17 cellular contexts compared by ENCODE assay signal in the genomic region with DNA sequence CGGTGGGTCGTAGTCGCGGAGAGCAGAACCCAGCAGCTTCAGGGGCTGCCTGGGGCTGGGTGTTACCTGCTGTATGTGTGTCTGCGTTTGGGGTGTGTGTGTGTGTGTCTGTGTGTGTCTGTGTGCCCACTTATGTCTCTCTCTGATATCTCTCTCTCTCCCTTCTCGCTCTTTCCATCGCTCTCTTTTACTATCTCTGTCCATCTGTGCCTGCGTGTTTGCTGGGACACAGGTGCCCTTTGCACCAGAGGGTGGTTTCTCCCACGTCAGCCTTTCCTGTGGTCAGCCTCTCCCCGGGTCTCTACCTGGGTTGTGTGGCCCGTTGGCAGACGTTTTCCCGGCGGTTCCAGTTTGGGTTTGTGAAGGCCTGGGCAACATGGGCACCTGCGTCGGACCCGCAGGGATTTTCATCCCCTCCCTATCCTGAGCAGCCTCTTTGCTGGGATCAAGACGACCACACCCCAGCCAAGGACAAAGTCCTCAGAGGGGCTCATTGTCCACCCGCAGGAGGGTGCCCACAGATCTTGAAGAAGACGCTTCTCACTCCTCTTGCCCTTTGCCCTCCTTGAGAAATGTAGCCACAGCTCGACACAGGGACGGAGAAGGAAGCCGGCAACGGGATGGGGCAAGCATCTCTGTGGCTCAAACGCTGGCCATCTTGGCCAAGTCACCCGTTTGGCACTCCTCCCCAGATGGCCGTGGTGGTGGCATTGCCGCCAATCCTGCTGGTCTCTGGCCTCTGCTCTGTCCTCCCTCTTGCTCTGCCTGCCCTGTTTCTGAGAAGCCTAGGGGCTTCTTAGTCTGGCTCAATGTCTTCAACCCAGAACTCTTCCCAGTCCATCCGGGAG. TPM values are rescaled to one million over a fixed set of nuclear protein-coding genes. Genes with fewer than 3 reads are reported as not detected.
A peak's percentile ranks its signal among the peaks of the same experiment; 100 is the strongest.
DNase-seq lines count a peak whose midpoint lies in the region; ATAC-seq and TF ChIP-seq lines count a peak whose summit lies in the region.
"Had no signal": no experiment of that assay in that cellular context is flagged by ENCODE, and none has a peak within 500 bp of the region (broad histone marks: within the 10 kb centered on the region; RNA-seq: fewer than 3 reads in every experiment).

No MANE protein-coding gene starts in this region.

- DNase-seq in activated naive CD8-positive, alpha-beta T cell treated with anti-CD3 and anti-CD28 coated beads, Interleukin-2, amount 10 ng/mL, durations not matched to agents 7 days and 5 days = no peak
- no peak for DNase-seq in activated naive CD8-positive, alpha-beta T cell treated with anti-CD3 and anti-CD28 coated beads, Interleukin-2, amount 50 U/mL, for 24 hours
- DNase-seq in nephron progenitor cell = no peak
- no peak for DNase-seq in upper lobe of left lung
- DNase-seq in immature natural killer cell = no peak
- no peak for DNase-seq in AML-193 (lab: John Stamatoyannopoulos, UW)
- DNase-seq in activated CD4-positive, alpha-beta T cell treated with anti-CD3 and anti-CD28 coated beads for 48 hours = no peak
- DNase-seq: activated CD4-positive, alpha-beta T cell treated with anti-CD3 and anti-CD28 coated beads for 1 hour; activated naive CD4-positive, alpha-beta T cell treated with anti-CD3 and anti-CD28 coated beads, Interleukin-2, amount 10 ng/mL, durations not matched to agents 7 days and 5 days; CD8-positive, alpha-beta T cell; gastrocnemius medialis; SIG-M5; stimulated activated CD4-positive, alpha-beta T cell treated with anti-CD3 and anti-CD28 coated beads, Interleukin-15, amount 100 ng/mL, for 24 hours; T-helper 9 cell had no signal

- H3K4me3 ChIP-seq in ectodermal cell (ENCODE audit: insufficient read depth, low read depth, low read length) (peak overlapping the region; percentile 43), upper lobe of left lung (peak overlapping the region in 3 of 4 donors; percentile 41 to 53 (median 48))
- H3K4me3 ChIP-seq: A549 had no signal

- peak overlapping the region; percentile 8 for H3K27ac Mint-ChIP-seq in activated naive CD8-positive, alpha-beta T cell treated with anti-CD3 and anti-CD28 coated beads, Interleukin-2, amount 10 ng/mL, durations not matched to agents 7 days and 5 days
- no peak overlapping the region for H3K27ac Mint-ChIP-seq in activated naive CD8-positive, alpha-beta T cell treated with anti-CD3 and anti-CD28 coated beads, Interleukin-2, amount 50 U/mL, for 24 hours
- H3K27ac Mint-ChIP-seq in nephron progenitor cell (peak overlapping the region; percentile 25), immature natural killer cell (no peak overlapping the region)
- H3K27ac Mint-ChIP-seq: activated naive CD4-positive, alpha-beta T cell treated with anti-CD3 and anti-CD28 coated beads, Interleukin-2, amount 10 ng/mL, durations not matched to agents 7 days and 5 days; CD8-positive, alpha-beta T cell had no signal

- TF ChIP-seq CTCF in nephron progenitor cell (IDR thresholded peaks at IDR 0.05) = no peak
- no peak for TF ChIP-seq CTCF in upper lobe of left lung (IDR thresholded peaks at IDR 0.05)

- no peak overlapping the region for H3K4me3 Mint-ChIP-seq in activated naive CD8-positive, alpha-beta T cell treated with anti-CD3 and anti-CD28 coated beads, Interleukin-2, amount 10 ng/mL, durations not matched to agents 7 days and 5 days
- H3K4me3 Mint-ChIP-seq in activated naive CD8-positive, alpha-beta T cell treated with anti-CD3 and anti-CD28 coated beads, Interleukin-2, amount 50 U/mL, for 24 hours = no peak overlapping the region
- H3K4me3 Mint-ChIP-seq in nephron progenitor cell (peak overlapping the region; percentile 89), immature natural killer cell (peak overlapping the region in 2 of 5 donors; percentile 23 to 52)
- H3K4me3 Mint-ChIP-seq: activated naive CD4-positive, alpha-beta T cell treated with anti-CD3 and anti-CD28 coated beads, Interleukin-2, amount 10 ng/mL, durations not matched to agents 7 days and 5 days; CD8-positive, alpha-beta T cell had no signal

- H3K4me1 ChIP-seq in ectodermal cell (ENCODE audit: control insufficient read depth, insufficient read depth, low read length) = no peaks in the 10 kb centered on the region
- peaks cover 0 to 3% (median 0%) of the 10 kb centered on the region in 4 donors for H3K4me1 ChIP-seq in upper lobe of left lung
- H3K4me1 ChIP-seq: A549, gastrocnemius medialis had no signal

- H3K9me3 ChIP-seq in ectodermal cell (ENCODE audit: control insufficient read depth, low read length) (no peaks in the 10 kb centered on the region), upper lobe of left lung (peaks cover 0 to 35% (median 15%) of the 10 kb centered on the region in 4 donors)
- H3K9me3 ChIP-seq: gastrocnemius medialis had no signal

- H3K4me1 Mint-ChIP-seq in activated naive CD8-positive, alpha-beta T cell treated with anti-CD3 and anti-CD28 coated beads, Interleukin-2, amount 10 ng/mL, durations not matched to agents 7 days and 5 days = no peaks in the 10 kb centered on the region
- no peaks in the 10 kb centered on the region for H3K4me1 Mint-ChIP-seq in activated naive CD8-positive, alpha-beta T cell treated with anti-CD3 and anti-CD28 coated beads, Interleukin-2, amount 50 U/mL, for 24 hours
- H3K4me1 Mint-ChIP-seq in nephron progenitor cell = peaks cover 9% of the 10 kb centered on the region
- H3K4me1 Mint-ChIP-seq in immature natural killer cell = peaks cover 0 to 1% of the 10 kb centered on the region in 2 donors
- H3K4me1 Mint-ChIP-seq: activated naive CD4-positive, alpha-beta T cell treated with anti-CD3 and anti-CD28 coated beads, Interleukin-2, amount 10 ng/mL, durations not matched to agents 7 days and 5 days had no signal

- H3K27ac ChIP-seq in ectodermal cell (ENCODE audit: insufficient read depth, low read depth, low read length, poor library complexity, severe bottlenecking) (no peak overlapping the region), upper lobe of left lung (no peak overlapping the region)
- H3K27ac ChIP-seq: A549, GM23248 had no signal

- H3K9me3 Mint-ChIP-seq in activated naive CD8-positive, alpha-beta T cell treated with anti-CD3 and anti-CD28 coated beads, Interleukin-2, amount 10 ng/mL, durations not matched to agents 7 days and 5 days = peaks cover 17% of the 10 kb centered on the region
- peaks cover 27% of the 10 kb centered on the region for H3K9me3 Mint-ChIP-seq in activated naive CD8-positive, alpha-beta T cell treated with anti-CD3 and anti-CD28 coated beads, Interleukin-2, amount 50 U/mL, for 24 hours
- peaks cover 58% of the 10 kb centered on the region for H3K9me3 Mint-ChIP-seq in nephron progenitor cell
- peaks cover 7 to 45% (median 24%) of the 10 kb centered on the region in 6 donors for H3K9me3 Mint-ChIP-seq in immature natural killer cell

- H3K36me3 ChIP-seq in ectodermal cell (ENCODE audit: control insufficient read depth, insufficient read depth, low read length) = peaks cover 4% of the 10 kb centered on the region
- H3K36me3 ChIP-seq in upper lobe of left lung = no peaks in the 10 kb centered on the region
- H3K36me3 ChIP-seq: gastrocnemius medialis had no signal

- no peak for TF ChIP-seq POLR2A in upper lobe of left lung (IDR thresholded peaks at IDR 0.05)

- WGBS in ectodermal cell, 2 experiments = 89 to 92% methylated on average over 29 of the region's 29 CpGs
- WGBS in upper lobe of left lung, 2 donors = 90 to 92% methylated on average over 26 to 29 of the region's 29 CpGs

- ATAC-seq in activated naive CD8-positive, alpha-beta T cell treated with anti-CD3 and anti-CD28 coated beads, Interleukin-2, amount 10 ng/mL, durations not matched to agents 7 days and 5 days (ENCODE audit: low read depth) = no peak
- ATAC-seq in activated naive CD8-positive, alpha-beta T cell treated with anti-CD3 and anti-CD28 coated beads, Interleukin-2, amount 50 U/mL, for 24 hours = no peak
- ATAC-seq in upper lobe of left lung (ENCODE audit: low FRiP score in 2 of 2) = no peak
- ATAC-seq: A549; CD8-positive, alpha-beta T cell; gastrocnemius medialis had no signal

- TF ChIP-seq EP300 in upper lobe of left lung (IDR thresholded peaks at IDR 0.05) = no peak

- POLR2A ChIA-PET in activated naive CD8-positive, alpha-beta T cell treated with anti-CD3 and anti-CD28 coated beads, Interleukin-2, amount 10 ng/mL, durations not matched to agents 7 days and 5 days (lab: Charles Lee) = no interaction called here

- no peaks in the 10 kb centered on the region for H3K27me3 ChIP-seq in ectodermal cell (ENCODE audit: control insufficient read depth, insufficient read depth, low read length, poor library complexity, severe bottlenecking)
- no peaks in the 10 kb centered on the region for H3K27me3 ChIP-seq in upper lobe of left lung

- H3K36me3 Mint-ChIP-seq in activated naive CD8-positive, alpha-beta T cell treated with anti-CD3 and anti-CD28 coated beads, Interleukin-2, amount 10 ng/mL, durations not matched to agents 7 days and 5 days = no peaks in the 10 kb centered on the region
- H3K36me3 Mint-ChIP-seq in activated naive CD8-positive, alpha-beta T cell treated with anti-CD3 and anti-CD28 coated beads, Interleukin-2, amount 50 U/mL, for 24 hours (ENCODE audit: low read depth) = peaks cover 11% of the 10 kb centered on the region
- H3K36me3 Mint-ChIP-seq in nephron progenitor cell (ENCODE audit: low read depth) = peaks cover 44% of the 10 kb centered on the region
- peaks cover 3 to 11% (median 9%) of the 10 kb centered on the region in 3 donors for H3K36me3 Mint-ChIP-seq in immature natural killer cell

- H3K27me3 Mint-ChIP-seq in activated naive CD8-positive, alpha-beta T cell treated with anti-CD3 and anti-CD28 coated beads, Interleukin-2, amount 10 ng/mL, durations not matched to agents 7 days and 5 days = no peaks in the 10 kb centered on the region
- H3K27me3 Mint-ChIP-seq in activated naive CD8-positive, alpha-beta T cell treated with anti-CD3 and anti-CD28 coated beads, Interleukin-2, amount 50 U/mL, for 24 hours = peaks cover 2% of the 10 kb centered on the region
- H3K27me3 Mint-ChIP-seq in nephron progenitor cell (ENCODE audit: low read depth, poor library complexity) (peaks cover 5% of the 10 kb centered on the region), immature natural killer cell (ENCODE audit: low read depth in 3 of 3) (peaks cover 1 to 4% (median 2%) of the 10 kb centered on the region in 3 donors)
- H3K27me3 Mint-ChIP-seq: activated naive CD4-positive, alpha-beta T cell treated with anti-CD3 and anti-CD28 coated beads, Interleukin-2, amount 10 ng/mL, durations not matched to agents 7 days and 5 days had no signal

RNA-seq across cellular contexts. Expression of a gene that starts 43.3 kb away (rescaled TPM):
- total RNA-seq in activated naive CD8-positive, alpha-beta T cell treated with anti-CD3 and anti-CD28 coated beads, Interleukin-2, amount 10 ng/mL, durations not matched to agents 7 days and 5 days = 10 to 100 TPM; 71.9 to 75.1 TPM
- 140 TPM for polyA plus RNA-seq in ectodermal cell (2013, experiment 1 of 4)
- 132 TPM for polyA plus RNA-seq in ectodermal cell (2013, experiment 2 of 4)
- polyA plus RNA-seq in ectodermal cell (2013, experiment 3 of 4) = 110 TPM
- polyA plus RNA-seq in ectodermal cell (2013, experiment 4 of 4) = 118 TPM
- 10 to 100 TPM; 25.3 to 68.5 (median 43.2) TPM for total RNA-seq in upper lobe of left lung
- 10 to 100 TPM; 18.6 to 50.6 (median 25.9) TPM for polyA plus RNA-seq in immature natural killer cell

RNA-seq across cellular contexts. Expression of a gene that starts 43.8 kb away (rescaled TPM):
- total RNA-seq in activated naive CD8-positive, alpha-beta T cell treated with anti-CD3 and anti-CD28 coated beads, Interleukin-2, amount 10 ng/mL, durations not matched to agents 7 days and 5 days = 1 to 10 TPM; 4.2 to 5.2 TPM
- polyA plus RNA-seq in ectodermal cell (2013, experiment 1 of 4) = 5.1 TPM
- 3.4 TPM for polyA plus RNA-seq in ectodermal cell (2013, experiment 2 of 4)
- polyA plus RNA-seq in ectodermal cell (2013, experiment 3 of 4) = 3.2 TPM
- 3.8 TPM for polyA plus RNA-seq in ectodermal cell (2013, experiment 4 of 4)
- 10 to 100 TPM in 1 of 6 donors, 1 to 10 TPM in 5; 3.5 to 14.7 (median 5.1) TPM for total RNA-seq in upper lobe of left lung
- polyA plus RNA-seq in immature natural killer cell = 1 to 10 TPM; 2.9 to 7.6 (median 2.9) TPM

Comparison
In these comparisons a context has a peak if more than half of its experiments do, and no peak if none do; other contexts are left out.
1. H3K27ac Mint-ChIP-seq: peak in activated naive CD8-positive, alpha-beta T cell treated with anti-CD3 and anti-CD28 coated beads, Interleukin-2, amount 10 ng/mL, durations not matched to agents 7 days and 5 days (single experiment) and nephron progenitor cell (single experiment); none in activated naive CD8-positive, alpha-beta T cell treated with anti-CD3 and anti-CD28 coated beads, Interleukin-2, amount 50 U/mL, for 24 hours (single experiment) and immature natural killer cell (0 of 6).